15 cellular contexts compared by ENCODE assay signal in the genomic region with DNA sequence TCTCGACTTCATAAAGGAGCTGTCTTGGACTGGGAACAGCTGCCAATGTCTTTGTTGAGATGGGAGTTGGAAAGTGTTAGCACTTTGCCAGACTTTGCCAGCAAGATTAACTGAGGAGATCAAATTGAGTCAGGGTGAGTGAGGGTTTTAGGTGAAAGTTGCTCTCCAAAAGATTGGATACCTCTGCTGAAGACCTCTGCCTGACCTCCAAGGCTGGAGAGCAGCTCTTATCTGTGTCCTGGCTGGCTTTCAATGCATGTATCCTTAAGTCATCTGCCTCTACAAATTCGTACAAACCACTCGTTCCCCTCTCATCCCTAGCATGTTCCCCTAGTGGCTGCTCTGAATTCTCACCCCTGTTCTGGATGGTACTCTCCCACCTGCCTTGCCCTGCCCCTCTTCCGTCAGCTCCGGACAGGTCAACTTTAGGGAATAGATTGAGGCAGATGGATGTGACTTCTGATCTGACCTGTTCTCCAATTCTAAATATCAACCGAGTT. TPM values are rescaled to one million over a fixed set of nuclear protein-coding genes. Genes with fewer than 3 reads are reported as not detected.
DNase-seq lines count a peak whose midpoint lies in the region; ATAC-seq lines count a peak whose summit lies in the region.
"Had no signal": no experiment of that assay in that cellular context is flagged by ENCODE, and none has a peak within 500 bp of the region (broad histone marks: within the 10 kb centered on the region; RNA-seq: fewer than 3 reads in every experiment).

A gene with protein sequence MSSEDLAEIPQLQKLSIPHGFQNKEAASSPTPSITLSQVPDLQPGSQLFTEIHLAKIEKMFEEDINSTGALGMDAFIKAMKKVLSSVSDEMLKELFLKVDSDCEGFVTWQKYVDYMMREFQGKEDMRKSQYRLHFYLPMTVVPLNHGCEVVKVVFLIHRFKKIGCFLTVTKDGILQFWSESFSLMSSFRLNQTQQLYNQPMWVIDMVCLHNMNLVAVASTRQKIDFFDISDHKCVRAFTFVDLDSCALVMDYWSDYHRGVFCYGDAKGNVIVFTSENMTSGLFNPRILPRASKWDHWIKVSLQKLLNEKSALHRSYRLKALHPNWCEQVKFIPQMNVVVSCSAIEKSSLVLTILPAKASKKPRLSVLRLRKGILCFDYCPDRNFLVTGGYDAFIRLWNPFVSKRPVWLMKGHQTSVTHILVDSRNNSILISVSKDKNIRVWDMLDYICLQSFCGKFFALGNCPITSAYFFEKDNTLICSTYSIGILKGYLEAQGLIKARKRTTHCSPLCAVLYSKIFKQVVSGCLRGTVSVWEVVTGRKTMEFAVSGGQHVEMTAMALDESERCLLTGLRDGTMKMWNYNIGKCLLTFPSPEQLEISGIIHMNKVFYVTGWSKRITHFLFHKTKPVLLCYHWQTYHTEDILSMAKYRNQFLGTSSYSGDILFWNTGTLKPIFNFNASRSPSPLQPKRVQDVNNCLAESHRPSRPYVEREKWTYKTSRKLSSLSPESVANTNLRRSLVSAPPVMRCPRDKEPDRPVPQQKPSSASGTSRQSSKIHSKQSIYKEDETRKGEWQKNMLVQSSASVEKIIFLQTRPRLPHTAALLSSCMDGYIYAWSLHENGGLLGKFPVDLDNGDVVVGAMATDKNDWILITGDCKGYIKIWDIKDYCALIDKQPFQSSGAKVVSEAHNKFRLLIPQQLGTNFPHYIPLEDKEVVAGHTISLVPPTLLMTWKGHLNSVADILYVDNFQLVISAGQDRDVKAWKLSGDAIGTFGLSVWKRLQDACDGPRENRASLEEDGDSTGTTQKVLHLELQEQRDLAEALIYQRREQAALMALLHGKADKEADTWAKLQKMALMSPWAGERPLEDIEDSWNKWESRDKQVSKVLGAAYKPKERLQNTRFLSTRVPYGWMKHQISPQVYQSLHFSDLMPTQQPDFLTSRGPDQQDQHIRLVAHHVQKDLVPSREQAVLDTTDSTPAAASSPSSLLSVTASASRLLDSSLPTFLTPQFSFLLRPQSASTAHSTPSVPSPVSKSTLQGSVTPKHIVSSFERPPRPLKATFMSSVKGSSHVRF (plus strand): TSS at position 51 of the 500 bp plus-strand sequence. CDS start 4,870 bp downstream, outside the sequence.

- no peak within 1 kb of the TSS for H3K4me3 ChIP-seq in CD8-positive, alpha-beta memory T cell (ENCODE audit: low read length)
- H3K4me3 ChIP-seq in iPS-18a (ENCODE audit: low read length), result no peak within 1 kb of the TSS
- H3K4me3 ChIP-seq: pancreas, SJSA1 had no signal

- H3K27me3 ChIP-seq in CD8-positive, alpha-beta memory T cell (ENCODE audit: insufficient read depth, low read length, poor library complexity, severe bottlenecking), result no peaks in the 10 kb centered on the region
- H3K27me3 ChIP-seq in iPS-18a (ENCODE audit: control insufficient read depth, insufficient read depth, low read length), result no peaks in the 10 kb centered on the region
- H3K27me3 ChIP-seq: pancreas, SJSA1 had no signal

- no peaks in the 10 kb centered on the region for H3K9me3 Mint-ChIP-seq in CD8-positive, alpha-beta memory T cell
- H3K9me3 Mint-ChIP-seq in T-cell, result no peaks in the 10 kb centered on the region
- H3K9me3 Mint-ChIP-seq: memory B cell had no signal

- CTCF ChIA-PET in CD8-positive, alpha-beta memory T cell (lab: Charles Lee), result no interaction called here
- CTCF ChIA-PET in T-cell (lab: Charles Lee), result no interaction called here

- H3K9ac ChIP-seq in iPS-18a (ENCODE audit: low read length), result peak within 1 kb of the TSS; percentile 7

- H3K36me3 Mint-ChIP-seq in CD8-positive, alpha-beta memory T cell, result peaks cover 0 to 51% (median 14%) of the 10 kb centered on the region in 3 donors
- H3K36me3 Mint-ChIP-seq in T-cell, result peaks cover 36% of the 10 kb centered on the region

- no peaks in the 10 kb centered on the region for H3K27me3 Mint-ChIP-seq in CD8-positive, alpha-beta memory T cell
- no peaks in the 10 kb centered on the region for H3K27me3 Mint-ChIP-seq in T-cell
- H3K27me3 Mint-ChIP-seq: memory B cell had no signal

- no peak within 1 kb of the TSS for H3K27ac ChIP-seq in CD8-positive, alpha-beta memory T cell (ENCODE audit: low read depth, low read length)
- H3K27ac ChIP-seq in iPS-18a (ENCODE audit: low read length), result no peak within 1 kb of the TSS
- H3K27ac ChIP-seq: 22Rv1, pancreas, SJSA1, VCaP had no signal

- H3K9me3 ChIP-seq in CD8-positive, alpha-beta memory T cell (ENCODE audit: low read length), result no peaks in the 10 kb centered on the region
- no peaks in the 10 kb centered on the region for H3K9me3 ChIP-seq in iPS-18a (ENCODE audit: control insufficient read depth, low read depth, low read length)
- H3K9me3 ChIP-seq: pancreas, SJSA1 had no signal

- no peaks in the 10 kb centered on the region for H3K36me3 ChIP-seq in CD8-positive, alpha-beta memory T cell (ENCODE audit: insufficient read depth, low read length)
- no peaks in the 10 kb centered on the region for H3K36me3 ChIP-seq in iPS-18a (ENCODE audit: control insufficient read depth, low read depth, low read length)
- H3K36me3 ChIP-seq: pancreas had no signal

- DNase-seq in DMS 273 (lab: John Stamatoyannopoulos, UW; ENCODE audit: unreplicated experiment), result peak; percentile 39
- DNase-seq in DMS 273 treated with DMSO at 0.1 percent for 48 hours (lab: John Stamatoyannopoulos, UW), result no peak
- no peak for DNase-seq in CD8-positive, alpha-beta memory T cell
- no peak for DNase-seq in T-cell
- no peak for DNase-seq in NCI-H2029 (lab: John Stamatoyannopoulos, UW)
- DNase-seq in effector CD4-positive, alpha-beta T cell, result no peak
- no peak for DNase-seq in SHP77 treated with DMSO at 0.1 percent for 48 hours (lab: John Stamatoyannopoulos, UW)
- DNase-seq: pancreas had no signal

- H3K27ac Mint-ChIP-seq in CD8-positive, alpha-beta memory T cell, result peak within 1 kb of the TSS; percentile 13 to 92 (median 52)
- peak within 1 kb of the TSS; percentile 44 to 74 for H3K27ac Mint-ChIP-seq in T-cell
- H3K27ac Mint-ChIP-seq: memory B cell had no signal

- peaks cover 20 to 30% (median 29%) of the 10 kb centered on the region in 3 donors for H3K4me1 Mint-ChIP-seq in CD8-positive, alpha-beta memory T cell
- peaks cover 18 to 30% (median 21%) of the 10 kb centered on the region in 3 donors for H3K4me1 Mint-ChIP-seq in T-cell
- H3K4me1 Mint-ChIP-seq: memory B cell had no signal

- no peaks in the 10 kb centered on the region for H3K4me1 ChIP-seq in CD8-positive, alpha-beta memory T cell (ENCODE audit: insufficient read depth, low read length)
- peaks cover 24% of the 10 kb centered on the region for H3K4me1 ChIP-seq in iPS-18a (ENCODE audit: control insufficient read depth, low read depth, low read length)
- H3K4me1 ChIP-seq: pancreas, SJSA1 had no signal

- peak in 1 of 4 experiments; percentile 12 for ATAC-seq in T-cell (replicated peaks in 1 of 4)
- ATAC-seq: pancreas had no signal

- H3K4me3 Mint-ChIP-seq in CD8-positive, alpha-beta memory T cell, result no peak within 1 kb of the TSS
- H3K4me3 Mint-ChIP-seq in T-cell, result no peak within 1 kb of the TSS
- H3K4me3 Mint-ChIP-seq: memory B cell had no signal

- POLR2A ChIA-PET in CD8-positive, alpha-beta memory T cell (lab: Charles Lee), result no interaction called here
- POLR2A ChIA-PET in T-cell (lab: Charles Lee), result no interaction called here

RNA-seq across cellular contexts. Expression of the gene that starts here (rescaled TPM):
- total RNA-seq in CD8-positive, alpha-beta memory T cell, result under 1 TPM; 0.35 to 0.69 TPM
- not detected for polyA plus RNA-seq in CD8-positive, alpha-beta memory T cell
- total RNA-seq in T-cell, result 1 to 10 TPM in 4 of 5 donors, under 1 TPM in 1; 0.80 to 1.5 (median 1.2) TPM
- total RNA-seq: dermis microvascular lymphatic vessel endothelial cell, MCF 10A had no signal
